In genomic region chr2:55232084-55232862, GRCh38 we compare ENCODE assay signal across 8 cellular contexts. TPM values are rescaled to one million over a fixed set of nuclear protein-coding genes. Genes with fewer than 3 reads are reported as not detected.
DNase-seq lines count a peak whose midpoint lies in the region; ATAC-seq and TF ChIP-seq lines count a peak whose summit lies in the region.

CLHC1 (minus strand) TSS chr2:55232293; CDS start chr2:55222411, 9,882 bp downstream.
RPS27A (plus strand) TSS chr2:55232688; CDS start chr2:55232825, 137 bp downstream.

- H3K36me3 ChIP-seq in ascending aorta (peaks cover 24 to 36% of the 10 kb centered on the region in 2 donors), rectal smooth muscle tissue (ENCODE audit: control insufficient read depth, insufficient read depth, low read length) (peaks cover 17% of the 10 kb centered on the region), aorta (ENCODE audit: control insufficient read depth in 1 of 2, insufficient read depth in 2 of 2, low read length in 1 of 2) (peaks cover 6 to 7% of the 10 kb centered on the region in 2 donors)

- peak within 1 kb of the TSS; percentile 84 to 90 for H3K27ac ChIP-seq in ascending aorta
- peak within 1 kb of the TSS; percentile 96 for H3K27ac ChIP-seq in rectal smooth muscle tissue (ENCODE audit: low read depth, low read length)
- peak within 1 kb of the TSS; percentile 87 to 96 for H3K27ac ChIP-seq in aorta (ENCODE audit: low read depth in 1 of 2, low read length in 2 of 2)

- peak; percentile 82 for ATAC-seq in GM18498 (IDR thresholded peaks at IDR 0.05; ENCODE audit: unreplicated experiment)
- peak; percentile 89 for ATAC-seq in HG02938 (IDR thresholded peaks at IDR 0.05; ENCODE audit: unreplicated experiment)
- peak; percentile 98 for ATAC-seq in aorta (ENCODE audit: low FRiP score)

- peak within 1 kb of the TSS; percentile 69 to 86 for H3K4me3 ChIP-seq in ascending aorta
- H3K4me3 ChIP-seq in rectal smooth muscle tissue (ENCODE audit: low read length): peak within 1 kb of the TSS; percentile 96
- peak within 1 kb of the TSS; percentile 98 to 99 for H3K4me3 ChIP-seq in aorta (ENCODE audit: low read length in 2 of 2)

- peak within 1 kb of the TSS; percentile 98 for H3K9ac ChIP-seq in rectal smooth muscle tissue (ENCODE audit: low read length)

- H3K9me3 ChIP-seq in ascending aorta (no peaks in the 10 kb centered on the region), aorta (ENCODE audit: control insufficient read depth, low read length) (no peaks in the 10 kb centered on the region)

- DNase-seq in NCI-H187 (lab: John Stamatoyannopoulos, UW): peak; percentile 77 to 97
- DNase-seq in T-helper 2 cell: peak; percentile 84 to 94 (median 91)
- peak; percentile 50 to 92 for DNase-seq in ascending aorta (ENCODE audit: low spot score in 2 of 2)
- DNase-seq in hepatic stellate cell (ENCODE audit: low spot score): peak; percentile 88
- DNase-seq in aorta: peak; percentile 94 to 98

- no peak for TF ChIP-seq CTCF in ascending aorta (IDR thresholded peaks at IDR 0.05)

- H3K27me3 ChIP-seq in ascending aorta (no peaks in the 10 kb centered on the region), rectal smooth muscle tissue (ENCODE audit: control insufficient read depth, insufficient read depth, low read length) (no peaks in the 10 kb centered on the region), aorta (ENCODE audit: control insufficient read depth in 1 of 2, insufficient read depth in 2 of 2, low read length in 1 of 2) (no peaks in the 10 kb centered on the region)

- WGBS in aorta, 2 donors: 0 to 1% methylated on average over 37 of the region's 37 CpGs

- intact Hi-C loops in ascending aorta (cut with DNase I) (loop anchor here (1.0 to 10.0 kb wide), 8 partner anchors 9 to 1117 kb away; partner anchors contain the start of genes ACYP2, CCDC88A, MTIF2 and PPP4R3B), aorta (cut with DNase I) (no loop called here)

- H3K4me1 ChIP-seq in ascending aorta (peaks cover 7 to 20% of the 10 kb centered on the region in 2 donors), rectal smooth muscle tissue (ENCODE audit: control insufficient read depth, insufficient read depth, low read length) (peaks cover 12% of the 10 kb centered on the region), aorta (ENCODE audit: control insufficient read depth in 1 of 2, insufficient read depth in 2 of 2, low read length in 2 of 2) (peaks cover 1 to 6% of the 10 kb centered on the region in 2 donors)

RNA-seq across cellular contexts. Expression of gene CLHC1, which starts in this region (rescaled TPM):
- total RNA-seq in ascending aorta (not detected), aorta (10 to 100 TPM in 1 of 2 donors, 1 to 10 TPM in 1; 9.3 to 13.9 TPM)
- 10 to 100 TPM in 1 of 2 donors, 1 to 10 TPM in 1; 3.3 to 17.7 TPM for polyA plus RNA-seq in aorta

RNA-seq across cellular contexts. Expression of gene RPS27A, which starts in this region (rescaled TPM):
- 262 TPM for total RNA-seq in ascending aorta
- 100 to 1,000 TPM; 752 to 754 TPM for total RNA-seq in aorta
- polyA plus RNA-seq in aorta: 1,000 to 10,000 TPM; 2,840 to 6,488 TPM

Comparison
In these comparisons a context has a peak if more than half of its experiments do, and no peak if none do; other contexts are left out.
1. Peak in every context shown above with its lines: DNase-seq, ATAC-seq, H3K4me3 ChIP-seq and H3K27ac ChIP-seq.
2. RNA of gene CLHC1 (total RNA-seq): 9.3 to 13.9 TPM in aorta; not detected in ascending aorta (single experiment); every median in the first group is over 10 times any median in the second.